In genomic region chr17:60154616-60155426, GRCh38 we compare ENCODE assay signal across 10 cellular contexts. TPM values are rescaled to one million over a fixed set of nuclear protein-coding genes. Genes with fewer than 3 reads are reported as not detected.
DNase-seq lines count a peak whose midpoint lies in the region; ATAC-seq and TF ChIP-seq lines count a peak whose summit lies in the region.
"Had no signal": no experiment of that assay in that cellular context is flagged by ENCODE, and none has a peak within 500 bp of the region (broad histone marks: within the 10 kb centered on the region; RNA-seq: fewer than 3 reads in every experiment).

No MANE protein-coding gene starts in this region.

- no peaks in the 10 kb centered on the region for H3K36me3 ChIP-seq in osteoblast (ENCODE audit: insufficient read depth, low read length)
- H3K36me3 ChIP-seq: SJSA1, thyroid gland had no signal

- H3K4me2 ChIP-seq in osteoblast (ENCODE audit: insufficient read depth, low read length): peak overlapping the region; percentile 55

- ATAC-seq in esophagus mucosa: peak; percentile 52

- peaks cover 14% of the 10 kb centered on the region for H3K4me1 ChIP-seq in osteoblast (ENCODE audit: insufficient read depth, low read length)

- in situ Hi-C loops in GM13976 (cut with MboI; ENCODE audit: low sequenced_read_pairs, unreplicated experiment): no loop called here

- DNase-seq in D341Med (ENCODE audit: low spot score) (peak; percentile 84), NCI-H69 (lab: John Stamatoyannopoulos, UW) (peak; percentile 60), osteoblast (ENCODE audit: insufficient read length, low spot score, missing footprints) (peak; percentile 99), DMS114 treated with DMSO at 0.1 percent for 48 hours (lab: John Stamatoyannopoulos, UW; ENCODE audit: unreplicated experiment) (no peak), GM13976 (ENCODE audit: low spot score) (no peak)
- no peak for DNase-seq in central memory CD4-positive, alpha-beta T cell
- no peak for DNase-seq in stimulated activated naive CD4-positive, alpha-beta T cell treated with Interleukin-2 at 50 U/mL for 16 hours (lab: John Stamatoyannopoulos, UW)
- DNase-seq: thyroid gland had no signal

- no peak for TF ChIP-seq CTCF in osteoblast (IDR thresholded peaks at IDR 0.05; ENCODE audit: extremely low read depth, low read depth, low read length)
- TF ChIP-seq CTCF in GM13976 (IDR thresholded peaks at IDR 0.05; ENCODE audit: borderline replicate concordance, control extremely low read depth, extremely low read depth, insufficient read depth, missing control alignments): no peak

- peak overlapping the region; percentile 14 for H3K27ac ChIP-seq in osteoblast (ENCODE audit: low read depth, low read length)
- H3K27ac ChIP-seq: SJSA1 had no signal

- no peaks in the 10 kb centered on the region for H3K9me3 ChIP-seq in osteoblast (ENCODE audit: low read depth, low read length)
- H3K9me3 ChIP-seq: SJSA1, thyroid gland had no signal

- peaks cover 3% of the 10 kb centered on the region for H4K20me1 ChIP-seq in osteoblast (ENCODE audit: insufficient read depth, low read length)

- peaks cover 35% of the 10 kb centered on the region for H3K27me3 ChIP-seq in osteoblast (ENCODE audit: insufficient read depth, low read length)

- H2AFZ ChIP-seq in osteoblast (ENCODE audit: low read length): no peak overlapping the region

- H3K79me2 ChIP-seq in osteoblast (ENCODE audit: insufficient read depth, low read length): no peaks in the 10 kb centered on the region

- H3K4me3 ChIP-seq in osteoblast (ENCODE audit: insufficient read depth, low read length): no peak overlapping the region
- H3K4me3 ChIP-seq: SJSA1, thyroid gland had no signal

RNA-seq across cellular contexts. Expression of gene CA4, which starts 5.0 kb away (rescaled TPM):
- total RNA-seq in esophagus mucosa: 0.36 TPM
- not detected in 2 replicates for total RNA-seq in osteoblast
- total RNA-seq: SJSA1 had no signal

Comparison
In these comparisons a context has a peak if more than half of its experiments do, and no peak if none do; other contexts are left out.
1. DNase-seq: peak in D341Med (single experiment), NCI-H69 (single experiment) and osteoblast (single experiment); none in DMS114 treated with DMSO at 0.1 percent for 48 hours (single experiment), central memory CD4-positive, alpha-beta T cell (single experiment), stimulated activated naive CD4-positive, alpha-beta T cell treated with Interleukin-2 at 50 U/mL for 16 hours (single experiment) and GM13976 (single experiment).